In the genomic region with DNA sequence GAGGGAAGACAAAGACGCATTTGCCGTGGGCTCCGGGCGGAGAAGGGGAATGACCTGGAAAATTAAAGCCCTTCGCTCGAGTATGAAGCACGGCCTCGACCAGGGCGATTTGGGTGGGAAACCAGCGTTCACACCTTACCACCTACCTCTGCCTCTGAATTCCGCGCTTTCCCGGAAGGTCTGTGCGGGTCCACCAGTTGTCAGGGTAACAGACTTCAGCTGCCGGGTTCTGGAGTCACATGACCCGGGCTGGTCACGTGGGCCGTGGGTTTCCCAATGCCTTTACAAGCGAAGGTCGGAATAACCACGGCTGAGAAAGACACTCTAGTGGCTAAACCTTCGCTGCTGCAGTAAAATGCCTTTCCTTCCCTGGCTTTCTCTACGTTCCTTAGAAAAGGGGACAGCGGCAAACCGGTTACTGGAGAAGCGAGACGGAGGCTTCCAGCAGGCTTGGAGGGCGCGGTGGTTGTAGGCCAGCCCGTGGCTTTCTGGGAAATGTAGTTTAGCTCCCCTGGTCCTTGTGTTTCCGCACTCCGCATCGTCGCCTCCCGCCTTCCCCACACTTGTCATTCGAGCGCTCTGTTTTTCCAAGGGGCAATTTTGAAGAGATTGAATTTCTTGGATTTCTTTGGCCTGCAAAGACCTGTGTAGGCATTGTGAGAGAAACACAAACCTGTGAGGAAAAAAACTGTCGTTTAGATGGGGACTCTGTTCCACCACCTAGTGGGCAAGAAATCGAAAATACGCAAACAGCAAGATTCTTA, we compare ENCODE assay signal across 1 cellular context.
A peak's percentile ranks its signal among the peaks of the same experiment; 100 is the strongest.
TF ChIP-seq lines count a peak whose summit lies in the region.

A gene with protein sequence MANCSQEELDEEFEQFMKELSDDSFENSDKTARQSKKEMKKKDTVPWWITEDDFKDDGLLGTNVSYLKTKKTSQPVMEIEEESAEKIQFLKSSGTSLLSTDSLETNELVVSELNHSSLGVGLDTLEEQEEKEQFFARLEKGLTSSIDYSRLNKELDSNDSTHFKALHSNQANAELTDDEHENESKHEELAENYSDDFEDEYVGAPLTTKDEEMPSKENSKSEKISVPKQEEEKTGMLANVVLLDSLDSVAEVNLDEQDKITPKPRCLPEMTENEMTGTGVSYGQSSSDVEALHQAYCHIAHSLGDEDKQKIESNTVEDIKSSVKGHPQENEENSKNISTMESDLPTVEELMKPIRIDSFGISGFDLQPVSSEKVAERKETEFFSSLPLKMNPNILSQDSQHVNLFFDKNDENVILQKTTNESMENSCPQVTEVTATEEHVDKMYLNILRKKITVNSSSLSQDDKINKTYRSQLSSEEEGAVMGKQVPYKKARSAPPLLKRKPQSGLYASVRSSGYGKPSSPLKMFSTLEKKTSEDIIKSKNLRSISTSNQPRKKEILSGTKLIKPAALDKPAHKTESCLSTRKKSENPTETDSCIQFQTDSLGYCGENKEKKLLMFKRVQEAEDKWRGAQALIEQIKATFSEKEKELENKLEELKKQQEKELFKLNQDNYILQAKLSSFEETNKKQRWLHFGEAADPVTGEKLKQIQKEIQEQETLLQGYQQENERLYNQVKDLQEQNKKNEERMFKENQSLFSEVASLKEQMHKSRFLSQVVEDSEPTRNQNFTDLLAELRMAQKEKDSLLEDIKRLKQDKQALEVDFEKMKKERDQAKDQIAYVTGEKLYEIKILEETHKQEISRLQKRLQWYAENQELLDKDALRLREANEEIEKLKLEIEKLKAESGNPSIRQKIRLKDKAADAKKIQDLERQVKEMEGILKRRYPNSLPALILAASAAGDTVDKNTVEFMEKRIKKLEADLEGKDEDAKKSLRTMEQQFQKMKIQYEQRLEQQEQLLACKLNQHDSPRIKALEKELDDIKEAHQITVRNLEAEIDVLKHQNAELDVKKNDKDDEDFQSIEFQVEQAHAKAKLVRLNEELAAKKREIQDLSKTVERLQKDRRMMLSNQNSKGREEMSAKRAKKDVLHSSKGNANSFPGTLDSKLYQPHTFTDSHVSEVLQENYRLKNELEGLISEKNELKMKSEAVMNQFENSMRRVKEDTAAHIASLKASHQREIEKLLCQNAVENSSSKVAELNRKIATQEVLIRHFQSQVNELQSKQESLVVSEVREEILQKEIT (N-terminal part only) (minus strand): TSS at position 210 of the 764 bp plus-strand sequence. CDS start 1,250 bp downstream, outside the sequence.

TF ChIP-seq in IMR-90, 13 proteins besides CTCF, POLR2A, EP300 and RAD21:
- no peak for TF ChIP-seq CHD1 (IDR thresholded peaks at IDR 0.05; ENCODE audit: low read depth, low read length)
- TF ChIP-seq MAZ (IDR thresholded peaks at IDR 0.05; ENCODE audit: borderline replicate concordance, low read depth, low read length): 0 out of 2 replicates have a peak, but pooled peaks have one; percentile 19
- no peak; the same call in 1 of the 2 replicates for TF ChIP-seq SMC3 (IDR thresholded peaks at IDR 0.05; ENCODE audit: low read depth, low read length)
- TF ChIP-seq, protein P1, sequence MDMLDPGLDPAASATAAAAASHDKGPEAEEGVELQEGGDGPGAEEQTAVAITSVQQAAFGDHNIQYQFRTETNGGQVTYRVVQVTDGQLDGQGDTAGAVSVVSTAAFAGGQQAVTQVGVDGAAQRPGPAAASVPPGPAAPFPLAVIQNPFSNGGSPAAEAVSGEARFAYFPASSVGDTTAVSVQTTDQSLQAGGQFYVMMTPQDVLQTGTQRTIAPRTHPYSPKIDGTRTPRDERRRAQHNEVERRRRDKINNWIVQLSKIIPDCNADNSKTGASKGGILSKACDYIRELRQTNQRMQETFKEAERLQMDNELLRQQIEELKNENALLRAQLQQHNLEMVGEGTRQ (IDR thresholded peaks at IDR 0.05; ENCODE audit: low read depth, low read length): peak; percentile 100
- no peak; the same call in 1 of the 2 replicates for TF ChIP-seq BHLHE40 (IDR thresholded peaks at IDR 0.05; ENCODE audit: low read depth, low read length)
- TF ChIP-seq MXI1 (IDR thresholded peaks at IDR 0.05; ENCODE audit: borderline replicate concordance, low read depth, low read length): peak; percentile 63; the same call in 1 of the 2 replicates
- no peak for TF ChIP-seq NFE2L2 (IDR thresholded peaks at IDR 0.05; ENCODE audit: low read depth, low read length)
- TF ChIP-seq RFX5 (IDR thresholded peaks at IDR 0.05; ENCODE audit: low read depth, low read length): no peak
- 0 out of 2 replicates have a peak, but pooled peaks have one; percentile 3 for TF ChIP-seq MAFK (IDR thresholded peaks at IDR 0.05; ENCODE audit: low read depth, low read length)
- no peak for TF ChIP-seq RCOR1 (IDR thresholded peaks at IDR 0.05; ENCODE audit: insufficient replicate concordance, low read length)
- peak; percentile 92 for TF ChIP-seq CEBPB (IDR thresholded peaks at IDR 0.05; ENCODE audit: low read depth, low read length)
- TF ChIP-seq FOS (IDR thresholded peaks at IDR 0.05; ENCODE audit: low read depth, low read length): peak; percentile 92
- TF ChIP-seq, protein P2, sequence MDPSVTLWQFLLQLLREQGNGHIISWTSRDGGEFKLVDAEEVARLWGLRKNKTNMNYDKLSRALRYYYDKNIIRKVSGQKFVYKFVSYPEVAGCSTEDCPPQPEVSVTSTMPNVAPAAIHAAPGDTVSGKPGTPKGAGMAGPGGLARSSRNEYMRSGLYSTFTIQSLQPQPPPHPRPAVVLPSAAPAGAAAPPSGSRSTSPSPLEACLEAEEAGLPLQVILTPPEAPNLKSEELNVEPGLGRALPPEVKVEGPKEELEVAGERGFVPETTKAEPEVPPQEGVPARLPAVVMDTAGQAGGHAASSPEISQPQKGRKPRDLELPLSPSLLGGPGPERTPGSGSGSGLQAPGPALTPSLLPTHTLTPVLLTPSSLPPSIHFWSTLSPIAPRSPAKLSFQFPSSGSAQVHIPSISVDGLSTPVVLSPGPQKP (IDR thresholded peaks at IDR 0.05; ENCODE audit: borderline replicate concordance, low read depth, low read length): no peak
